In genomic region chr7:106176414-106177294, GRCh38 we compare ENCODE assay signal across 8 cellular contexts.
DNase-seq lines count a peak whose midpoint lies in the region; ATAC-seq, FAIRE-seq and TF ChIP-seq lines count a peak whose summit lies in the region.

No MANE protein-coding gene starts in this region.

- peak; percentile 98 for TF ChIP-seq CTCF in WERI-Rb-1 (IDR thresholded peaks at IDR 0.05; ENCODE audit: low read depth, low read length)
- peak; percentile 83 to 97 (median 93) for TF ChIP-seq CTCF in breast epithelium (IDR thresholded peaks at IDR 0.05)
- peak; percentile 94 to 100 (median 99) for TF ChIP-seq CTCF in keratinocyte (optimal IDR thresholded peaks at IDR 0.05 in 1 of 3, IDR thresholded peaks at IDR 0.05 in 1 of 3, conservative IDR thresholded peaks at IDR 0.05 in 1 of 3; ENCODE audit: extremely low read depth in 1 of 3, insufficient read depth in 2 of 3, low read length in 3 of 3)

- H3K4me1 ChIP-seq in HAP-1 = no peaks in the 10 kb centered on the region
- H3K4me1 ChIP-seq in breast epithelium = peaks cover 0 to 11% of the 10 kb centered on the region in 2 donors
- H3K4me1 ChIP-seq in keratinocyte (ENCODE audit: control insufficient read depth, extremely low read depth, insufficient read depth, low read length) = no peaks in the 10 kb centered on the region

- FAIRE-seq in keratinocyte (lab: Jason Lieb, UNC) = peak; percentile 49

- no peak overlapping the region for H3K9ac ChIP-seq in keratinocyte (ENCODE audit: control insufficient read depth, extremely low read depth, insufficient read depth, low read length)

- DNase-seq in DMS79 treated with DMSO at 0.1 percent for 48 hours (lab: John Stamatoyannopoulos, UW) = peak; percentile 67
- DNase-seq in HAP-1 (ENCODE audit: low spot score in 2 of 2) = peak; percentile 71 to 87
- peak; percentile 29 for DNase-seq in NCI-H2029 treated with DMSO at 0.1 percent for 48 hours (lab: John Stamatoyannopoulos, UW)
- peak; percentile 80 for DNase-seq in WERI-Rb-1
- DNase-seq in breast epithelium (ENCODE audit: low spot score in 2 of 2) = peak; percentile 75 to 87
- no peak for DNase-seq in keratinocyte (ENCODE audit: low read depth, low spot score)
- peak; percentile 37 to 47 for DNase-seq in stimulated activated CD4-positive, alpha-beta T cell treated with anti-CD3 and anti-CD28 coated beads, Interleukin-15, amount 100 ng/mL, for 48 hours (ENCODE audit: low read depth in 2 of 2)

- peaks cover 6% of the 10 kb centered on the region for H3K27me3 ChIP-seq in HAP-1 (ENCODE audit: low read depth)
- no peaks in the 10 kb centered on the region for H3K27me3 ChIP-seq in WERI-Rb-1 (ENCODE audit: insufficient read depth, low read depth, severe bottlenecking)
- no peaks in the 10 kb centered on the region for H3K27me3 ChIP-seq in breast epithelium
- H3K27me3 ChIP-seq in keratinocyte (ENCODE audit: control insufficient read depth, extremely low read depth, insufficient read depth, low read length) = no peaks in the 10 kb centered on the region

- no peaks in the 10 kb centered on the region for H3K9me1 ChIP-seq in keratinocyte (ENCODE audit: control insufficient read depth, extremely low read depth, insufficient read depth, low read length)

- H3K4me3 ChIP-seq in HAP-1 = no peak overlapping the region
- no peak overlapping the region for H3K4me3 ChIP-seq in WERI-Rb-1 (ENCODE audit: low read depth, low read length)
- no peak overlapping the region for H3K4me3 ChIP-seq in breast epithelium
- H3K4me3 ChIP-seq in keratinocyte (ENCODE audit: control insufficient read depth in 2 of 3, extremely low read depth in 1 of 3, insufficient read depth in 2 of 3, low read depth in 1 of 3, low read length in 3 of 3) = no peak overlapping the region

- TF ChIP-seq POLR2A in breast epithelium (IDR thresholded peaks at IDR 0.05) = no peak

- peak overlapping the region; percentile 25 for H3K4me2 ChIP-seq in keratinocyte (ENCODE audit: control insufficient read depth, extremely low read depth, insufficient read depth, low read depth, low read length)

- intact Hi-C loops in breast epithelium (cut with DNase I; ENCODE audit: low total_unique reads) = no loop called here

- ATAC-seq in HG02571 (IDR thresholded peaks at IDR 0.05; ENCODE audit: unreplicated experiment) = no peak

- peak overlapping the region; percentile 55 for H2AFZ ChIP-seq in keratinocyte (ENCODE audit: control insufficient read depth, low read length)

- no peak overlapping the region for H3K27ac ChIP-seq in WERI-Rb-1
- no peak overlapping the region for H3K27ac ChIP-seq in breast epithelium
- H3K27ac ChIP-seq in keratinocyte (ENCODE audit: control insufficient read depth, insufficient read depth, low read length) = no peak overlapping the region

- dilution Hi-C loops in keratinocyte (cut with MboI; ENCODE audit: extremely low pct_ligation_motif_present, low sequenced_read_pairs) = no loop called here

- H3K9me3 ChIP-seq in HAP-1 = no peaks in the 10 kb centered on the region
- H3K9me3 ChIP-seq in WERI-Rb-1 (ENCODE audit: severe bottlenecking) = no peaks in the 10 kb centered on the region
- H3K9me3 ChIP-seq in breast epithelium = no peaks in the 10 kb centered on the region
- no peaks in the 10 kb centered on the region for H3K9me3 ChIP-seq in keratinocyte (ENCODE audit: control insufficient read depth, low read depth, low read length)

- in situ Hi-C loops in HAP-1 (cut with MboI; ENCODE audit: low sequenced_read_pairs) = loop anchor here (5.0 to 25.0 kb wide), 2 partner anchors 291 to 561 kb away; no protein-coding TSS in a partner anchor

- H3K79me2 ChIP-seq in keratinocyte (ENCODE audit: control insufficient read depth, insufficient read depth, low read length) = no peaks in the 10 kb centered on the region

- no peaks in the 10 kb centered on the region for H3K36me3 ChIP-seq in HAP-1 (replicated peaks)
- no peaks in the 10 kb centered on the region for H3K36me3 ChIP-seq in WERI-Rb-1
- H3K36me3 ChIP-seq in breast epithelium = no peaks in the 10 kb centered on the region
- H3K36me3 ChIP-seq in keratinocyte (ENCODE audit: control insufficient read depth in 2 of 2, extremely low read depth in 1 of 2, insufficient read depth in 2 of 2, low read length in 2 of 2) = no peaks in the 10 kb centered on the region

- H4K20me1 ChIP-seq in keratinocyte (ENCODE audit: control insufficient read depth, extremely low read depth, insufficient read depth, low read length) = no peaks in the 10 kb centered on the region
